ENCODE assay signal across 18 cellular contexts in genomic region chr2:36069083-36069482, GRCh38.
"Had no signal": no experiment of that assay in that cellular context is flagged by ENCODE, and none has a peak within 500 bp of the region (broad histone marks: within the 10 kb centered on the region; RNA-seq: fewer than 3 reads in every experiment).

No MANE protein-coding gene starts in this region.

- DNase-seq: cortex of kidney; effector memory CD8-positive, alpha-beta T cell; head of caudate nucleus; natural killer cell; occipital lobe; ovary; posterior cingulate gyrus; psoas muscle; retina; stimulated activated CD4-positive, alpha-beta T cell treated with anti-CD3 and anti-CD28 coated beads, Interleukin-2, amount 100 ng/mL, for 24 hours; stimulated activated CD4-positive, alpha-beta T cell treated with anti-CD3 and anti-CD28 coated beads, Interleukin-4, amount 100 ng/mL, for 24 hours; stimulated activated naive CD4-positive, alpha-beta T cell treated with Interleukin-2 at 50 U/mL for 16 hours; stomach; thyroid gland; trophoblast cell had no signal

- ATAC-seq: effector memory CD8-positive, alpha-beta T cell; left lobe of liver; natural killer cell; psoas muscle; sciatic nerve; stimulated activated effector memory CD8-positive, alpha-beta T cell treated with anti-CD3 and anti-CD28 coated beads, Interleukin-12 subunit alpha, Interleukin-12 subunit beta, amount 100 ng/mL, for 72 hours had no signal
